ENCODE assay signal across 1 cellular context in the genomic region with DNA sequence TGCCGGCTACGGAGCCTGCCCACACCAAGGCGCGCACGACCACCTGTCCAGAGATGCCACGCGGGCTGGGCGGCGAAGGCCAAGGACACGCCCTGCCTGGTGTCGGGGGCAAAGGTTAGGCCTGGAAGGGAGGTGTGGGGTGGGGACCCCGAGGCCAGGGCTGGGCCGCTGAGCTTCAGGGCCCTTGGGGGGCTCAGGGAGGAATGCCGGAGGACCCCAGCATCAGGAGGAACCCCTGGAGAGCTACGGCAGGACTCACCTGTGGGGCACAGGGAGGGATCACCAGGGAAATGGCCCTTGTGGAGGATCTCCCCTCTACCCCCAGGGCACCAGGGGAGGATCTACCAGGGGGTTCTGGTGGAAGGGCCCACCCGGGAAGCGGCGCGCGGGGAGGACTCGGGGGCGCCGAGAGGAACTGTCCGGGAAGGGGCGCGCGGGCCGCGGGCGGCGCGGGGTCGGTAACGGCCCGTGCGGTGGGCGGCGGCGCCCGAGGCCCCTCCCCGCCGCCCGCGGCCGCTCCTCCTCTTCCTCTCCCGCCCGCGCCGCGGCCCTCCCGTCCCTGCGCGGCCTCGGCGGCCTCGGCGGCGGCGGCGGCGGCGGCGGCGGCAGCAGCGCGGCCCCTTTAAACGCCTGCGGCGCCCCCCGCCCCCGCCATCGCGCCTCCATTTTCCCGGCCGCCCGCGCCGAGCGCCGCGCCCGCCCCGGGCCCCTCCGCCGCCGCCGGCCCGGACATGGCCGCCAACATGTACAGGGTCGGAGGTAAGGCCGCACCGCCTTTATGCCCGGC.
TF ChIP-seq lines count a peak whose summit lies in the region.

A gene (plus strand): TSS at position 523 of the 787 bp plus-strand sequence. CDS start 209 bp downstream, at position 732.

TF ChIP-seq in HEK293, 187 proteins besides CTCF, POLR2A, EP300 and RAD21 (continued from another document):
- TF ChIP-seq, protein P1, sequence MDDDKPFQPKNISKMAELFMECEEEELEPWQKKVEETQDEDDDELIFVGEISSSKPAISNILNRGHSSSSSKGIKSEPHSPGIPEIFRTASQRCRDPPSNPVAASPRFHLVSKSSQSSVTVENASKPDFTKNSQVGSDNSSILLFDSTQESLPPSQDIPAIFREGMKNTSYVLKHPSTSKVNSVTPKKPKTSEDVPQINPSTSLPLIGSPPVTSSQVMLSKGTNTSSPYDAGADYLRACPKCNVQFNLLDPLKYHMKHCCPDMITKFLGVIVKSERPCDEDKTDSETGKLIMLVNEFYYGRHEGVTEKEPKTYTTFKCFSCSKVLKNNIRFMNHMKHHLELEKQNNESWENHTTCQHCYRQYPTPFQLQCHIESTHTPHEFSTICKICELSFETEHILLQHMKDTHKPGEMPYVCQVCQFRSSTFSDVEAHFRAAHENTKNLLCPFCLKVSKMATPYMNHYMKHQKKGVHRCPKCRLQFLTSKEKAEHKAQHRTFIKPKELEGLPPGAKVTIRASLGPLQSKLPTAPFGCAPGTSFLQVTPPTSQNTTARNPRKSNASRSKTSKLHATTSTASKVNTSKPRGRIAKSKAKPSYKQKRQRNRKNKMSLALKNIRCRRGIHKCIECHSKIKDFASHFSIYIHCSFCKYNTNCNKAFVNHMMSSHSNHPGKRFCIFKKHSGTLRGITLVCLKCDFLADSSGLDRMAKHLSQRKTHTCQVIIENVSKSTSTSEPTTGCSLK (tag by site-specific recombination; IDR thresholded peaks at IDR 0.05), result no peak
- TF ChIP-seq ZFHX2 (tag by site-specific recombination; conservative IDR thresholded peaks at IDR 0.05), result peak; percentile 31
- TF ChIP-seq, protein P2, sequence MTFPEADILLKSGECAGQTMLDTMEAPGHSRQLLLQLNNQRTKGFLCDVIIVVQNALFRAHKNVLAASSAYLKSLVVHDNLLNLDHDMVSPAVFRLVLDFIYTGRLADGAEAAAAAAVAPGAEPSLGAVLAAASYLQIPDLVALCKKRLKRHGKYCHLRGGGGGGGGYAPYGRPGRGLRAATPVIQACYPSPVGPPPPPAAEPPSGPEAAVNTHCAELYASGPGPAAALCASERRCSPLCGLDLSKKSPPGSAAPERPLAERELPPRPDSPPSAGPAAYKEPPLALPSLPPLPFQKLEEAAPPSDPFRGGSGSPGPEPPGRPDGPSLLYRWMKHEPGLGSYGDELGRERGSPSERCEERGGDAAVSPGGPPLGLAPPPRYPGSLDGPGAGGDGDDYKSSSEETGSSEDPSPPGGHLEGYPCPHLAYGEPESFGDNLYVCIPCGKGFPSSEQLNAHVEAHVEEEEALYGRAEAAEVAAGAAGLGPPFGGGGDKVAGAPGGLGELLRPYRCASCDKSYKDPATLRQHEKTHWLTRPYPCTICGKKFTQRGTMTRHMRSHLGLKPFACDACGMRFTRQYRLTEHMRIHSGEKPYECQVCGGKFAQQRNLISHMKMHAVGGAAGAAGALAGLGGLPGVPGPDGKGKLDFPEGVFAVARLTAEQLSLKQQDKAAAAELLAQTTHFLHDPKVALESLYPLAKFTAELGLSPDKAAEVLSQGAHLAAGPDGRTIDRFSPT (tag by site-specific recombination; IDR thresholded peaks at IDR 0.05), result peak; percentile 45; the same call in 1 of the 2 replicates
- TF ChIP-seq ZNF664 (tag by site-specific recombination; IDR thresholded peaks at IDR 0.05), result no peak
- peak; percentile 29; the same call in 1 of the 2 replicates for TF ChIP-seq SP3 (tag by site-specific recombination; IDR thresholded peaks at IDR 0.05)
- no peak for TF ChIP-seq ZNF837 (tag by site-specific recombination; IDR thresholded peaks at IDR 0.05)
